Comparison of ENCODE assay signal across 28 cellular contexts in the genomic region with DNA sequence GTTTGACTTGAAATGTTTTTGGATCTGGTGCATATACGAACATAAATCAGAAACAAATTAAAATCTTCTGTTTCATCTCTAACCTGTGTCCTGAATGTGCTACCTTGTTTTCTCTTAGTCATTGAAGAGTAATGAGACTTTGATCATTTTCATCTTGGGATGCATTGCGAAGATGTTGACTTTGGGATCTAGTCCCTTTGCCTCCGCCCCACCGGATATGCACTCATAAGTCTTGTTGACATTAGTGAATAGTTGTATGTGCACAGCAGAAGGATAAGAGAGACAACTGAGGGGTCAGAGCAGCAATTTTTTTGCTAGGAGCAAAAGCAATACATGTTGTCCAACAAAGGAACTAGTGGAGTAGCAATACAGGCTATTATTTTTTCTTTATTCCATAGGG. TPM values are rescaled to one million over a fixed set of nuclear protein-coding genes. Genes with fewer than 3 reads are reported as not detected.
A peak's percentile ranks its signal among the peaks of the same experiment; 100 is the strongest.
DNase-seq lines count a peak whose midpoint lies in the region; ATAC-seq, FAIRE-seq and TF ChIP-seq lines count a peak whose summit lies in the region.
"Had no signal": no experiment of that assay in that cellular context is flagged by ENCODE, and none has a peak within 500 bp of the region (broad histone marks: within the 10 kb centered on the region; RNA-seq: fewer than 3 reads in every experiment).

No MANE protein-coding gene starts in this region.

- H3K36me3 ChIP-seq in Panc1 (ENCODE audit: control insufficient read depth, insufficient read depth, low read length): no peaks in the 10 kb centered on the region
- H3K36me3 ChIP-seq: MG63, stomach, upper lobe of left lung had no signal

- ATAC-seq in Panc1: no peak
- ATAC-seq: GM12878, natural killer cell, T-helper 17 cell, WTC11 had no signal

- FAIRE-seq in urothelium cell line (lab: Jason Lieb, UNC): no peak
- FAIRE-seq: GM12878, kidney had no signal

- H3K27me3 ChIP-seq in Panc1 (ENCODE audit: control insufficient read depth, insufficient read depth, low read length): no peaks in the 10 kb centered on the region; the same call in 1 of the 2 replicates
- H3K27me3 ChIP-seq: MG63, stomach, upper lobe of left lung had no signal

- no peak overlapping the region for H3K27ac ChIP-seq in Panc1 (ENCODE audit: low read length)
- H3K27ac ChIP-seq: C4-2B had no signal

- peak; percentile 20 for DNase-seq in NCI-H510A treated with DMSO at 0.1 percent for 48 hours (lab: John Stamatoyannopoulos, UW)
- no peak for DNase-seq in NCI-H510A (lab: John Stamatoyannopoulos, UW)
- DNase-seq in Panc1 (ENCODE audit: low read depth, low spot score): peak; percentile 27
- DNase-seq in fibroblast of villous mesenchyme (ENCODE audit: low read depth): peak; percentile 55
- DNase-seq in urothelium cell line (ENCODE audit: low spot score): peak; percentile 31
- DNase-seq in NCI-H446 treated with DMSO at 0.1 percent for 48 hours (lab: John Stamatoyannopoulos, UW): no peak
- no peak for DNase-seq in HuH-7.5 (ENCODE audit: low spot score)
- no peak for DNase-seq in SKM-1 treated with dmso at 0.1 percent for 144 hours (lab: John Stamatoyannopoulos, UW; ENCODE audit: unreplicated experiment)
- DNase-seq: activated CD4-positive, alpha-beta memory T cell treated with anti-CD3 and anti-CD28 coated beads for 36 hours; activated naive CD4-positive, alpha-beta T cell treated with Interleukin-2 at 50 U/mL for 16 hours; amygdala; endodermal cell; H9; hippocampal formation; kidney; mesendoderm; MG63; natural killer cell; NCI-H146; posterior cingulate gyrus; SHP77 treated with DMSO at 0.1 percent for 48 hours; stimulated activated CD4-positive, alpha-beta T cell treated with anti-CD3 and anti-CD28 coated beads, Interleukin-4, amount 100 ng/mL, for 1 hour; stomach; T-helper 17 cell; upper lobe of left lung had no signal

- no peak for TF ChIP-seq CTCF in Panc1 (IDR thresholded peaks at IDR 0.05)
- TF ChIP-seq CTCF in fibroblast of villous mesenchyme (IDR thresholded peaks at IDR 0.05; ENCODE audit: insufficient read depth, low read depth, low read length): no peak

- H3K4me3 ChIP-seq in Panc1 (ENCODE audit: low read depth in 2 of 2, low read length in 2 of 2) (no peak overlapping the region), fibroblast of villous mesenchyme (ENCODE audit: low read depth, low read length) (no peak overlapping the region)
- H3K4me3 ChIP-seq: GM12878, MG63, stomach, upper lobe of left lung had no signal

- in situ Hi-C loops in Panc1 (cut with HindIII; ENCODE audit: low pct_unique_long_range_greater_than_20kb, low sequenced_read_pairs): no loop called here

- H3K4me1 ChIP-seq in Panc1 (ENCODE audit: control insufficient read depth, insufficient read depth, low read length): no peaks in the 10 kb centered on the region

- CTCF ChIA-PET in Panc1 (lab: Charles Lee): no interaction called here

- intact Hi-C loops in Panc1 (cut with micrococcal nuclease; ENCODE audit: unreplicated experiment): no loop called here

- POLR2A ChIA-PET in Panc1 (lab: Charles Lee): no interaction called here

- no peaks in the 10 kb centered on the region for H3K9me3 ChIP-seq in Panc1 (ENCODE audit: control insufficient read depth, insufficient read depth, low read depth, low read length)
- H3K9me3 ChIP-seq: MG63, stomach, upper lobe of left lung had no signal

- BruUV-seq in Panc1 (replicated peaks; lab: Mats Ljungman, UMichigan): no TSS peak

RNA-seq across cellular contexts. Expression of a gene that starts 35.9 kb away (rescaled TPM):
- 29.6 TPM for total RNA-seq in Panc1 (2021; ENCODE audit: unreplicated experiment)
- 12.1 TPM for polyA plus RNA-seq in Panc1 (2012; ENCODE audit: insufficient read length)
- total RNA-seq in fibroblast of villous mesenchyme: 45.4 and 55.7 TPM in 2 replicates

Comparison
In these comparisons a context has a peak if more than half of its experiments do, and no peak if none do; other contexts are left out.
1. DNase-seq: peak in NCI-H510A treated with DMSO at 0.1 percent for 48 hours (single experiment), Panc1 (single experiment), fibroblast of villous mesenchyme (single experiment) and urothelium cell line (single experiment); none in NCI-H510A (single experiment), NCI-H446 treated with DMSO at 0.1 percent for 48 hours (single experiment), HuH-7.5 (single experiment) and SKM-1 treated with dmso at 0.1 percent for 144 hours (single experiment).